In the genomic region with DNA sequence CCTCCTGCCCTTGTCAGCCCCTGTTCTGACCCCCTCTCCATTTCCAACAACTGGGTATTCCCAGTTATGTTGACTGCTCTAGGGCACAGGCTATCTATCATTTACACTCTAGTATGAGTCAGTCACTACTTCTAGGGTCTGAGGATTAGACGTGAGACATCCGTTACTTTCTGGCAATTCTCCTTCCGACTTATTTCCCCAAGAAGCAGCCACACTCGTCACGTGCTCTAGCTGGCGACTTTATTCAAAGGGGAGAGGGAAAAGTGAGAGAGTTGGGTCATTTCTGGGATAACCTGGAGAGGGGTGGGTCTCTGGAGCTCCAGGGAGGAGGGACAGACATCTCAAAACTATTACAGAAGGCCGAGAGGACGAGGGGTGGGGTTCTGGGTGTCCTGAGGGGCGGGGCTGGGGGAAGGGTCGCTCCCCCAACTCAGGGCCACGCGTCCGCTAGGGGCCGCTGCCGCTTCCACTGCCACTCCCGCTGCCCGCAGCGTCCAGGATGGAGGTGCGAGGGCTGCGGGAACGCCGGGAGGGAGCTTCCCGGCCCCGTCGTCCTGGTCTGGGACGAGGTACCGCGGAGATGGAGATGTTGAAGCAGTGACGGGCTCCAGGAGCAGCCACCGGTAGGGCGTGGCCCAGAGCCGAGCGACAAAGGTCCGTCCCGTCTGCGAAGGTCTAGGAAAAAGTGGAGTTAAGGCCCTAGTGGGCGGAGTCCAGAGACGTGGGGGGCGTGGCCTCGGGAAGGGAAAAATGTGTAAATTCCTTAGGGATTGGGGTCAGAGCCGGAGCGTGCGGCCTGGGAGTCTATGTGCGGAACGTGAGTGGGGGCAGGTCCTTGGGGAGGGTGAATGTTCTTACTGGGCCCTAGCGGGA, we compare ENCODE assay signal across 8 cellular contexts. TPM values are rescaled to one million over a fixed set of nuclear protein-coding genes. Genes with fewer than 3 reads are reported as not detected.
A peak's percentile ranks its signal among the peaks of the same experiment; 100 is the strongest.
DNase-seq lines count a peak whose midpoint lies in the region; ATAC-seq and TF ChIP-seq lines count a peak whose summit lies in the region.

No MANE protein-coding gene starts in this region.

- no peak for ATAC-seq in activated CD8-positive, alpha-beta memory T cell treated with anti-CD3 and anti-CD28 coated beads, Interleukin-2, amount 10 ng/mL, durations not matched to agents 7 days and 5 days
- ATAC-seq in stimulated activated effector memory CD8-positive, alpha-beta T cell treated with anti-CD3 and anti-CD28 coated beads, Interleukin-12 subunit alpha, Interleukin-12 subunit beta, amount 100 ng/mL, for 72 hours: peak; percentile 55
- no peak for ATAC-seq in GM21528 (IDR thresholded peaks at IDR 0.05; ENCODE audit: low FRiP score, unreplicated experiment)

- no peak overlapping the region for H3K4me3 Mint-ChIP-seq in activated CD8-positive, alpha-beta memory T cell treated with anti-CD3 and anti-CD28 coated beads, Interleukin-2, amount 10 ng/mL, durations not matched to agents 7 days and 5 days
- H3K4me3 Mint-ChIP-seq in stimulated activated effector memory CD8-positive, alpha-beta T cell treated with anti-CD3 and anti-CD28 coated beads, Interleukin-12 subunit alpha, Interleukin-12 subunit beta, amount 100 ng/mL, for 72 hours: peak overlapping the region; percentile 17

- CTCF ChIA-PET in activated CD8-positive, alpha-beta memory T cell treated with anti-CD3 and anti-CD28 coated beads, Interleukin-2, amount 10 ng/mL, durations not matched to agents 7 days and 5 days (lab: Charles Lee): interaction anchor here (0.7 to 3.4 kb wide), 9 partner anchors 12 to 140 kb away, joined by 3 to 17 read pairs (median 3); no protein-coding TSS in a partner anchor

- TF ChIP-seq CTCF in epithelial cell of proximal tubule (conservative IDR thresholded peaks at IDR 0.05; ENCODE audit: low read depth, low read length): peak; percentile 49

- H3K4me3 ChIP-seq in epithelial cell of proximal tubule (ENCODE audit: low read depth, low read length): no peak overlapping the region

- H3K9me3 Mint-ChIP-seq in activated CD8-positive, alpha-beta memory T cell treated with anti-CD3 and anti-CD28 coated beads, Interleukin-2, amount 10 ng/mL, durations not matched to agents 7 days and 5 days (ENCODE audit: low read depth): no peaks in the 10 kb centered on the region
- no peaks in the 10 kb centered on the region for H3K9me3 Mint-ChIP-seq in stimulated activated effector memory CD8-positive, alpha-beta T cell treated with anti-CD3 and anti-CD28 coated beads, Interleukin-12 subunit alpha, Interleukin-12 subunit beta, amount 100 ng/mL, for 72 hours

- no peak overlapping the region for H3K27ac Mint-ChIP-seq in activated CD8-positive, alpha-beta memory T cell treated with anti-CD3 and anti-CD28 coated beads, Interleukin-2, amount 10 ng/mL, durations not matched to agents 7 days and 5 days
- H3K27ac Mint-ChIP-seq in stimulated activated effector memory CD8-positive, alpha-beta T cell treated with anti-CD3 and anti-CD28 coated beads, Interleukin-12 subunit alpha, Interleukin-12 subunit beta, amount 100 ng/mL, for 72 hours: no peak overlapping the region

- H3K4me1 Mint-ChIP-seq in activated CD8-positive, alpha-beta memory T cell treated with anti-CD3 and anti-CD28 coated beads, Interleukin-2, amount 10 ng/mL, durations not matched to agents 7 days and 5 days: peaks cover 11% of the 10 kb centered on the region
- H3K4me1 Mint-ChIP-seq in stimulated activated effector memory CD8-positive, alpha-beta T cell treated with anti-CD3 and anti-CD28 coated beads, Interleukin-12 subunit alpha, Interleukin-12 subunit beta, amount 100 ng/mL, for 72 hours: peaks cover 12% of the 10 kb centered on the region

- H3K36me3 Mint-ChIP-seq in activated CD8-positive, alpha-beta memory T cell treated with anti-CD3 and anti-CD28 coated beads, Interleukin-2, amount 10 ng/mL, durations not matched to agents 7 days and 5 days: no peaks in the 10 kb centered on the region
- H3K36me3 Mint-ChIP-seq in stimulated activated effector memory CD8-positive, alpha-beta T cell treated with anti-CD3 and anti-CD28 coated beads, Interleukin-12 subunit alpha, Interleukin-12 subunit beta, amount 100 ng/mL, for 72 hours: no peaks in the 10 kb centered on the region

- peak; percentile 70 for DNase-seq in activated CD8-positive, alpha-beta memory T cell treated with anti-CD3 and anti-CD28 coated beads, Interleukin-2, amount 50 U/mL, for 48 hours
- DNase-seq in activated CD8-positive, alpha-beta memory T cell treated with anti-CD3 and anti-CD28 coated beads, Interleukin-2, amount 10 ng/mL, durations not matched to agents 7 days and 5 days: no peak
- DNase-seq in NCI-H82 treated with DMSO at 0.1 percent for 48 hours (lab: John Stamatoyannopoulos, UW; ENCODE audit: unreplicated experiment): peak; percentile 67
- DNase-seq in epithelial cell of proximal tubule (ENCODE audit: low read depth): no peak
- DNase-seq in stimulated activated effector memory CD8-positive, alpha-beta T cell treated with anti-CD3 and anti-CD28 coated beads, Interleukin-12 subunit alpha, Interleukin-12 subunit beta, amount 100 ng/mL, for 72 hours (ENCODE audit: low spot score in 2 of 2): peak in 1 of 2 donors; percentile 56
- no peak for DNase-seq in AG08395 (ENCODE audit: low spot score)
- no peak for DNase-seq in effector CD4-positive, alpha-beta T cell

- H3K27me3 Mint-ChIP-seq in activated CD8-positive, alpha-beta memory T cell treated with anti-CD3 and anti-CD28 coated beads, Interleukin-2, amount 10 ng/mL, durations not matched to agents 7 days and 5 days: peaks cover 37% of the 10 kb centered on the region

RNA-seq across cellular contexts. Expression of a gene that starts 8.9 kb away (rescaled TPM):
- not detected for total RNA-seq in activated CD8-positive, alpha-beta memory T cell treated with anti-CD3 and anti-CD28 coated beads, Interleukin-2, amount 10 ng/mL, durations not matched to agents 7 days and 5 days
- total RNA-seq in epithelial cell of proximal tubule: not detected in 2 replicates

RNA-seq across cellular contexts. Expression of a gene that starts 12.8 kb away (rescaled TPM):
- total RNA-seq in activated CD8-positive, alpha-beta memory T cell treated with anti-CD3 and anti-CD28 coated beads, Interleukin-2, amount 10 ng/mL, durations not matched to agents 7 days and 5 days: 1 to 10 TPM in 1 of 2 experiments, under 1 TPM in 1; 0.67 to 2.5 TPM
- 0.22 and 1.5 TPM in 2 replicates for total RNA-seq in epithelial cell of proximal tubule

RNA-seq across cellular contexts. Expression of a gene that starts 19.1 kb away (rescaled TPM):
- total RNA-seq in activated CD8-positive, alpha-beta memory T cell treated with anti-CD3 and anti-CD28 coated beads, Interleukin-2, amount 10 ng/mL, durations not matched to agents 7 days and 5 days: 10 to 100 TPM; 53.4 to 58.8 TPM
- 49.6 and 62.7 TPM in 2 replicates for total RNA-seq in epithelial cell of proximal tubule

RNA-seq across cellular contexts. Expression of a gene that starts 23.6 kb away (rescaled TPM):
- total RNA-seq in activated CD8-positive, alpha-beta memory T cell treated with anti-CD3 and anti-CD28 coated beads, Interleukin-2, amount 10 ng/mL, durations not matched to agents 7 days and 5 days: 10 to 100 TPM; 27.9 to 29.8 TPM
- total RNA-seq in epithelial cell of proximal tubule: not detected in 2 replicates

RNA-seq across cellular contexts. Expression of a gene that starts 23.9 kb away (rescaled TPM):
- total RNA-seq in activated CD8-positive, alpha-beta memory T cell treated with anti-CD3 and anti-CD28 coated beads, Interleukin-2, amount 10 ng/mL, durations not matched to agents 7 days and 5 days: 100 to 1,000 TPM; 168 to 218 TPM
- 463 and 571 TPM in 2 replicates for total RNA-seq in epithelial cell of proximal tubule

Comparison
In these comparisons a context has a peak if more than half of its experiments do, and no peak if none do; other contexts are left out.
1. DNase-seq: peak in activated CD8-positive, alpha-beta memory T cell treated with anti-CD3 and anti-CD28 coated beads, Interleukin-2, amount 50 U/mL, for 48 hours (single experiment) and NCI-H82 treated with DMSO at 0.1 percent for 48 hours (single experiment); none in activated CD8-positive, alpha-beta memory T cell treated with anti-CD3 and anti-CD28 coated beads, Interleukin-2, amount 10 ng/mL, durations not matched to agents 7 days and 5 days (single experiment), epithelial cell of proximal tubule (single experiment), AG08395 (single experiment) and effector CD4-positive, alpha-beta T cell (single experiment).